Comparison of ENCODE assay signal across 17 cellular contexts in genomic region chr21:32378956-32379355, GRCh38. TPM values are rescaled to one million over a fixed set of nuclear protein-coding genes. Genes with fewer than 3 reads are reported as not detected.
DNase-seq lines count a peak whose midpoint lies in the region; TF ChIP-seq lines count a peak whose summit lies in the region.
"Had no signal": no experiment of that assay in that cellular context is flagged by ENCODE, and none has a peak within 500 bp of the region (broad histone marks: within the 10 kb centered on the region; RNA-seq: fewer than 3 reads in every experiment).

No MANE protein-coding gene starts in this region.

- DNase-seq in EL (peak; percentile 8), amniotic epithelial cell (ENCODE audit: low read depth) (peak; percentile 33), kidney tubule cell (ENCODE audit: low spot score) (peak; percentile 15), spleen (peak; percentile 25), dermis blood vessel endothelial cell (no peak), HK-2 (ENCODE audit: unreplicated experiment) (no peak), NCI-H146 (lab: John Stamatoyannopoulos, UW) (no peak)
- DNase-seq: activated CD4-positive, alpha-beta T cell treated with anti-CD3 and anti-CD28 coated beads, Interleukin-2, amount 10 ng/mL, durations not matched to agents 24 days and 14 days; activated naive CD4-positive, alpha-beta T cell; cerebellar nuclear complex; DMS79 treated with DMSO at 0.1 percent for 48 hours; naive B cell; NCI-H524; SHP77; stimulated activated CD4-positive, alpha-beta T cell treated with anti-CD3 and anti-CD28 coated beads, Interleukin-4, amount 100 ng/mL, for 4 hours had no signal

- H3K9me3 ChIP-seq in spleen, result no peaks in the 10 kb centered on the region

- H3K27me3 ChIP-seq in spleen (replicated peaks in 1 of 7), result no peaks in the 10 kb centered on the region

- no peak overlapping the region for H3K27ac ChIP-seq in spleen
- H3K27ac ChIP-seq: parathyroid adenoma had no signal

- TF ChIP-seq CTCF in spleen (IDR thresholded peaks at IDR 0.05 in 8 of 11, conservative IDR thresholded peaks at IDR 0.05 in 3 of 11), result no peak

- no peak overlapping the region for H3K4me3 ChIP-seq in spleen
- H3K4me3 ChIP-seq: lung had no signal

- WGBS in spleen, 5 donors, result 81 to 94% (median 83%) methylated on average over 3 to 5 of the region's 5 CpGs

- H3K4me1 ChIP-seq in spleen, result no peaks in the 10 kb centered on the region

- H3K36me3 ChIP-seq in spleen, result peaks cover 0 to 100% (median 49%) of the 10 kb centered on the region in 6 donors

- intact Hi-C loops in spleen (cut with DNase I; ENCODE audit: low total_unique reads), result no loop called here

- TF ChIP-seq POLR2A in spleen (IDR thresholded peaks at IDR 0.05), result no peak

RNA-seq across cellular contexts. Expression of gene URB1, which starts 13.9 kb away (rescaled TPM):
- total RNA-seq in spleen (10 to 100 TPM; 11.6 to 20.8 (median 12.4) TPM), dermis blood vessel endothelial cell (18.5 and 27.6 TPM in 2 replicates)
- 1 to 10 TPM; 2.0 to 3.6 (median 2.5) TPM for polyA plus RNA-seq in spleen

RNA-seq across cellular contexts. Expression of gene EVA1C, which starts 33.5 kb away (rescaled TPM):
- 10 to 100 TPM; 19.3 to 39.4 (median 28.7) TPM for total RNA-seq in spleen
- polyA plus RNA-seq in spleen, result 10 to 100 TPM; 11.9 to 18.2 (median 16.2) TPM
- total RNA-seq in dermis blood vessel endothelial cell, result 17.9 and 39.7 TPM in 2 replicates

Comparison
In these comparisons a context has a peak if more than half of its experiments do, and no peak if none do; other contexts are left out.
1. DNase-seq: peak in EL (single experiment), amniotic epithelial cell (single experiment), kidney tubule cell (single experiment) and spleen (single experiment); none in dermis blood vessel endothelial cell (single experiment), HK-2 (single experiment) and NCI-H146 (single experiment).